Comparison of ENCODE assay signal across 1 cellular context in genomic region chr3:99955773-99956562, GRCh38.
TF ChIP-seq lines count a peak whose summit lies in the region.

No MANE protein-coding gene starts in this region.

TF ChIP-seq in HepG2, 621 proteins besides CTCF, POLR2A, EP300 and RAD21 (continued from another document and continues in another):
- no peak for TF ChIP-seq ZNF639 (CRISPR knock-in tag; conservative IDR thresholded peaks at IDR 0.05)
- no peak for TF ChIP-seq MIXL1 (CRISPR knock-in tag; IDR thresholded peaks at IDR 0.05)
- no peak for TF ChIP-seq TEF (CRISPR knock-in tag; IDR thresholded peaks at IDR 0.05)
- TF ChIP-seq CHD2 (IDR thresholded peaks at IDR 0.05; ENCODE audit: low read depth, low read length): no peak
- no peak for TF ChIP-seq RFX3 (CRISPR knock-in tag; IDR thresholded peaks at IDR 0.05)
- no peak for TF ChIP-seq KAT8 (CRISPR knock-in tag; IDR thresholded peaks at IDR 0.05)
- TF ChIP-seq ZMYM2 (CRISPR knock-in tag; IDR thresholded peaks at IDR 0.05): peak; percentile 60
- no peak for TF ChIP-seq NFIB (CRISPR knock-in tag; IDR thresholded peaks at IDR 0.05; ENCODE audit: borderline replicate concordance)
- TF ChIP-seq HCFC1 (IDR thresholded peaks at IDR 0.05; ENCODE audit: low read depth, low read length): no peak
- no peak for TF ChIP-seq PATZ1 (CRISPR knock-in tag; IDR thresholded peaks at IDR 0.05)
- peak; percentile 56; the same call in 1 of the 2 replicates for TF ChIP-seq POGZ (CRISPR knock-in tag; IDR thresholded peaks at IDR 0.05)
- TF ChIP-seq ZBTB33 (CRISPR knock-in tag; IDR thresholded peaks at IDR 0.05): no peak; the same call in 1 of the 2 replicates
- no peak for TF ChIP-seq AHR (CRISPR knock-in tag; IDR thresholded peaks at IDR 0.05)
- no peak for TF ChIP-seq ZNF577 (CRISPR knock-in tag; IDR thresholded peaks at IDR 0.05; ENCODE audit: borderline replicate concordance, low read depth)
- TF ChIP-seq HNF4A (CRISPR knock-in tag; IDR thresholded peaks at IDR 0.05): peak; percentile 75
- no peak for TF ChIP-seq ZNF776 (CRISPR knock-in tag; IDR thresholded peaks at IDR 0.05)
- no peak for TF ChIP-seq PREB (CRISPR knock-in tag; IDR thresholded peaks at IDR 0.05)
- peak; percentile 67; the same call in 1 of the 2 replicates for TF ChIP-seq ZNF3 (CRISPR knock-in tag; IDR thresholded peaks at IDR 0.05)
- no peak for TF ChIP-seq THRA (CRISPR knock-in tag; IDR thresholded peaks at IDR 0.05; ENCODE audit: borderline replicate concordance)
- TF ChIP-seq FOXA3 (CRISPR knock-in tag; IDR thresholded peaks at IDR 0.05): no peak; the same call in 1 of the 2 replicates
- no peak for TF ChIP-seq POLR2G (IDR thresholded peaks at IDR 0.05; ENCODE audit: low read depth, low read length)
- TF ChIP-seq ZNF691 (CRISPR knock-in tag; IDR thresholded peaks at IDR 0.05; ENCODE audit: borderline replicate concordance, low read depth): no peak
- peak; percentile 49 for TF ChIP-seq SALL1 (CRISPR knock-in tag; IDR thresholded peaks at IDR 0.05)
- no peak for TF ChIP-seq ZNF777 (CRISPR knock-in tag; IDR thresholded peaks at IDR 0.05)
- no peak for TF ChIP-seq HNF4G (IDR thresholded peaks at IDR 0.05; ENCODE audit: borderline replicate concordance, low read depth, low read length)
- TF ChIP-seq HNF4G (CRISPR knock-in tag; IDR thresholded peaks at IDR 0.05; ENCODE audit: borderline replicate concordance, low read depth): no peak
- no peak for TF ChIP-seq AFF4 (CRISPR knock-in tag; IDR thresholded peaks at IDR 0.05)
- TF ChIP-seq ZSCAN25 (CRISPR knock-in tag; IDR thresholded peaks at IDR 0.05): no peak
- no peak for TF ChIP-seq TIGD3 (CRISPR knock-in tag; IDR thresholded peaks at IDR 0.05; ENCODE audit: borderline replicate concordance)
- no peak for TF ChIP-seq ATF3 (CRISPR knock-in tag; IDR thresholded peaks at IDR 0.05)
- TF ChIP-seq MIER3 (CRISPR knock-in tag; IDR thresholded peaks at IDR 0.05; ENCODE audit: borderline replicate concordance): no peak
- no peak for TF ChIP-seq TBL1XR1 (IDR thresholded peaks at IDR 0.05; ENCODE audit: borderline replicate concordance, low read length, partially characterized antibody)
- TF ChIP-seq RFX5 (IDR thresholded peaks at IDR 0.05; ENCODE audit: low read depth, low read length): no peak
- TF ChIP-seq ARNT2 (CRISPR knock-in tag; IDR thresholded peaks at IDR 0.05; ENCODE audit: low read depth): no peak
- no peak for TF ChIP-seq GLMP (CRISPR knock-in tag; IDR thresholded peaks at IDR 0.05; ENCODE audit: borderline replicate concordance)
- TF ChIP-seq ZNF468 (CRISPR knock-in tag; IDR thresholded peaks at IDR 0.05): no peak
- no peak for TF ChIP-seq ZNF234 (CRISPR knock-in tag; conservative IDR thresholded peaks at IDR 0.05)
- TF ChIP-seq ZMYM4 (CRISPR knock-in tag; IDR thresholded peaks at IDR 0.05): peak; percentile 86
- TF ChIP-seq ZNF280D (CRISPR knock-in tag; IDR thresholded peaks at IDR 0.05): 0 out of 2 replicates have a peak, but pooled peaks have one; percentile 19
